In the genomic region with DNA sequence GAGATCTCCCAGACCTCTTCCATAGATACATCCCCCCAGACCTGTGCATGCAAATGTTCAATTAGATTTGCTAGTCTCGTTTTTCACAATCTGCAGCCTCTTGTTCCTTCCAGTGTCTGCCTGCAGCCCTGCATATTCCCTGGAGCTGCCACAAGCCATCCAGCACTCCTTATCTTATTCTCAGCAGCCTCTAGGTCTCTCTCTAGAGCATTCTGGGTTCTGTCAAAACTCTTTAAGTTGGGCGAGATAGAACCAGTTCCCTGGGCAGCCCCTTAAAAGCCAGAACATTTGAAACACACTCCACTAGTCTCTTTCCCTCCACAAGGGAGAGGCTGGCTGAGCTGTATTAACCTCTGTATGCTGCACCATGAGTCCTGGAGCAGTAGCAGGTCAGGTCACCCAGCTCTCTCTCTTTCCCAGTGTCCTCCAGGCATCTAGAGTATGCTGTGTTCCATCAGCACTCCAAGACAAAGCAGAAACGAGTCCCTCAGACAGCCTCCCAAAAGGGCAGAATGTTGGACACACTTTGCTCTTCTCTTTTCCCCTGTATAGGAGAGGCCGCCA, we compare ENCODE assay signal across 24 cellular contexts.
"Had no signal": no experiment of that assay in that cellular context is flagged by ENCODE, and none has a peak within 500 bp of the region (broad histone marks: within the 10 kb centered on the region; RNA-seq: fewer than 3 reads in every experiment).

No MANE protein-coding gene starts in this region.

- H3K9me3 Mint-ChIP-seq: dendritic cell treated with granulocyte-macrophage colony-stimulating factor and Interleukin-4, amounts not matched to agents 40 ng/mL and 50 ng/mL, for 4 days; endodermal cell had no signal

- H3K9me3 ChIP-seq: colonic mucosa, esophagus muscularis mucosa, mucosa of descending colon, neutrophil, pancreas, right lobe of liver, transverse colon, vagina had no signal

- H3K27ac ChIP-seq: colonic mucosa, epithelial cell of prostate, esophagus muscularis mucosa, foreskin keratinocyte, neutrophil, pancreas, right lobe of liver, suprapubic skin, transverse colon, vagina had no signal

- H3K4me3 Mint-ChIP-seq: dendritic cell treated with granulocyte-macrophage colony-stimulating factor and Interleukin-4, amounts not matched to agents 40 ng/mL and 50 ng/mL, for 4 days; endodermal cell; mesothelial cell of epicardium; naive B cell; nephron progenitor cell; stimulated activated naive CD8-positive, alpha-beta T cell treated with anti-CD3 and anti-CD28 coated beads, Interleukin-15, amount 100 ng/mL, for 72 hours had no signal

- DNase-seq: colonic mucosa; effector CD8-positive, alpha-beta T cell; endodermal cell; foreskin keratinocyte; mesenchymal stem cell; mucosa of descending colon; naive B cell; nephron progenitor cell; pancreas; right lobe of liver; small intestine; stimulated activated CD4-positive, alpha-beta T cell treated with anti-CD3 and anti-CD28 coated beads, Interleukin-15, amount 100 ng/mL, for 24 hours; stimulated activated CD4-positive, alpha-beta T cell treated with anti-CD3 and anti-CD28 coated beads, Interleukin-2, amount 100 ng/mL, for 48 hours; stimulated activated naive CD4-positive, alpha-beta T cell; stimulated activated naive CD8-positive, alpha-beta T cell treated with anti-CD3 and anti-CD28 coated beads, Interleukin-15, amount 100 ng/mL, for 72 hours; transverse colon had no signal

- H3K4me1 Mint-ChIP-seq: endodermal cell; naive B cell; stimulated activated naive CD8-positive, alpha-beta T cell treated with anti-CD3 and anti-CD28 coated beads, Interleukin-15, amount 100 ng/mL, for 72 hours had no signal

- H3K4me1 ChIP-seq: colonic mucosa, esophagus muscularis mucosa, foreskin keratinocyte, pancreas, right lobe of liver, suprapubic skin, transverse colon, vagina had no signal

- H3K27ac Mint-ChIP-seq: dendritic cell treated with granulocyte-macrophage colony-stimulating factor and Interleukin-4, amounts not matched to agents 40 ng/mL and 50 ng/mL, for 4 days; endodermal cell; mesothelial cell of epicardium; nephron progenitor cell; stimulated activated naive CD8-positive, alpha-beta T cell treated with anti-CD3 and anti-CD28 coated beads, Interleukin-15, amount 100 ng/mL, for 72 hours had no signal

- ATAC-seq: foreskin keratinocyte; mucosa of descending colon; pancreas; right lobe of liver; stimulated activated naive CD8-positive, alpha-beta T cell treated with anti-CD3 and anti-CD28 coated beads, Interleukin-15, amount 100 ng/mL, for 72 hours had no signal

- H3K27me3 ChIP-seq: colonic mucosa, esophagus muscularis mucosa, foreskin keratinocyte, neutrophil, pancreas, right lobe of liver, suprapubic skin, transverse colon, vagina had no signal

- H3K36me3 ChIP-seq: neutrophil had no signal

- H3K4me3 ChIP-seq: colonic mucosa, esophagus muscularis mucosa, lung, mucosa of descending colon, pancreas, right lobe of liver, suprapubic skin, transverse colon, vagina had no signal

- H3K27me3 Mint-ChIP-seq: dendritic cell treated with granulocyte-macrophage colony-stimulating factor and Interleukin-4, amounts not matched to agents 40 ng/mL and 50 ng/mL, for 4 days; naive B cell; stimulated activated naive CD8-positive, alpha-beta T cell treated with anti-CD3 and anti-CD28 coated beads, Interleukin-15, amount 100 ng/mL, for 72 hours had no signal
